In the genomic region with DNA sequence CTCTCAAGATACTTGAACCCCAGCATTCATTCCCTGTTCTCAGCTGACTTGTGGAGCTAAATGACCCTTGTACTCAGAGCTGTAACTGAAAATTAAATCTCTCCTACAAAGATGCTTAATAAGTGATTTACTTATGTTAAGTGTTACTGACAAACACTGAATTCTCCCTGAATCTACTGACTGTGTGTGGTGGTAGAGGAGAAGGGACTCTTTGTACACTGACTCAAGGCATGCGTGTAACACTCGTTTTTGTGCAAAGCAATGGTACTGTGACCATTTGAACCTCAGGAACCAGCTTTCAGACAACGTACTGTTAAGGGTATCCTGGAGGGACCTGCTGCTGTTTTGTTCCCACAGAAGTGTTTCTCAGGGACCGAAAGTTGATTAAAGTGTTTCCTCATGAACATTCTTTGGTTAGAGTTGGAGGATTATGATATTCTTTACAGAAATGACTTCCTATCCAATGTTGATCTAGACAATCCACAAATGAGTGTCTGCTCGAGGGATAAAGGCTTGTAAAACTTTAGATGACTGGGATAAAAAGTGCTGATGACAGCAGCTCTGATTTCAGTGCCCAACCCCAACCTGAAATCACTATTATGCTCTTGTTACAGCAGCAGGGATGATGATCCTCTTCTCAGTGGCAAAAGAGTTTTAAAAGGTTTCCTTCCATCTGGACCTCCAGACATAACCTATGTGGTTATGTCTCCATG, we compare ENCODE assay signal across 2 cellular contexts.
TF ChIP-seq lines count a peak whose summit lies in the region.

No MANE protein-coding gene starts in this region.

TF ChIP-seq in HEK293, 187 proteins besides CTCF, POLR2A, EP300 and RAD21 (continued from another document and continues in another):
- TF ChIP-seq ZBTB11 (tag by site-specific recombination; conservative IDR thresholded peaks at IDR 0.05; ENCODE audit: low read depth) (no peak), ZFP69B (tag by site-specific recombination; IDR thresholded peaks at IDR 0.05) (no peak), ZNF223 (tag by site-specific recombination; IDR thresholded peaks at IDR 0.05) (no peak), ZNF202 (tag by site-specific recombination; IDR thresholded peaks at IDR 0.05; ENCODE audit: borderline replicate concordance) (no peak), TRIM28 (IDR thresholded peaks at IDR 0.05; ENCODE audit: borderline replicate concordance, low read length) (peak; percentile 96), REST (tag by site-specific recombination; IDR thresholded peaks at IDR 0.05) (no peak), ZNF341 (tag by site-specific recombination; IDR thresholded peaks at IDR 0.05; ENCODE audit: low read depth) (no peak)
- TF ChIP-seq, protein P1, sequence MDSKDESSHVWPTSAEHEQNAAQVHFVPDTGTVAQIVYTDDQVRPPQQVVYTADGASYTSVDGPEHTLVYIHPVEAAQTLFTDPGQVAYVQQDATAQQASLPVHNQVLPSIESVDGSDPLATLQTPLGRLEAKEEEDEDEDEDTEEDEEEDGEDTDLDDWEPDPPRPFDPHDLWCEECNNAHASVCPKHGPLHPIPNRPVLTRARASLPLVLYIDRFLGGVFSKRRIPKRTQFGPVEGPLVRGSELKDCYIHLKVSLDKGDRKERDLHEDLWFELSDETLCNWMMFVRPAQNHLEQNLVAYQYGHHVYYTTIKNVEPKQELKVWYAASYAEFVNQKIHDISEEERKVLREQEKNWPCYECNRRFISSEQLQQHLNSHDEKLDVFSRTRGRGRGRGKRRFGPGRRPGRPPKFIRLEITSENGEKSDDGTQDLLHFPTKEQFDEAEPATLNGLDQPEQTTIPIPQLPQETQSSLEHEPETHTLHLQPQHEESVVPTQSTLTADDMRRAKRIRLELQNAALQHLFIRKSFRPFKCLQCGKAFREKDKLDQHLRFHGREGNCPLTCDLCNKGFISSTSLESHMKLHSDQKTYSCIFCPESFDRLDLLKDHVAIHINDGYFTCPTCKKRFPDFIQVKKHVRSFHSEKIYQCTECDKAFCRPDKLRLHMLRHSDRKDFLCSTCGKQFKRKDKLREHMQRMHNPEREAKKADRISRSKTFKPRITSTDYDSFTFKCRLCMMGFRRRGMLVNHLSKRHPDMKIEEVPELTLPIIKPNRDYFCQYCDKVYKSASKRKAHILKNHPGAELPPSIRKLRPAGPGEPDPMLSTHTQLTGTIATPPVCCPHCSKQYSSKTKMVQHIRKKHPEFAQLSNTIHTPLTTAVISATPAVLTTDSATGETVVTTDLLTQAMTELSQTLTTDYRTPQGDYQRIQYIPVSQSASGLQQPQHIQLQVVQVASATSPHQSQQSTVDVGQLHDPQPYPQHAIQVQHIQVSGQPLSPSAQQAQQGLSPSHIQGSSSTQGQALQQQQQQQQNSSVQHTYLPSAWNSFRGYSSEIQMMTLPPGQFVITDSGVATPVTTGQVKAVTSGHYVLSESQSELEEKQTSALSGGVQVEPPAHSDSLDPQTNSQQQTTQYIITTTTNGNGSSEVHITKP (tag by site-specific recombination; IDR thresholded peaks at IDR 0.05): no peak

TF ChIP-seq in GM23338, 12 proteins besides CTCF, POLR2A, EP300 and RAD21 (continued from another document):
- TF ChIP-seq, protein P2, sequence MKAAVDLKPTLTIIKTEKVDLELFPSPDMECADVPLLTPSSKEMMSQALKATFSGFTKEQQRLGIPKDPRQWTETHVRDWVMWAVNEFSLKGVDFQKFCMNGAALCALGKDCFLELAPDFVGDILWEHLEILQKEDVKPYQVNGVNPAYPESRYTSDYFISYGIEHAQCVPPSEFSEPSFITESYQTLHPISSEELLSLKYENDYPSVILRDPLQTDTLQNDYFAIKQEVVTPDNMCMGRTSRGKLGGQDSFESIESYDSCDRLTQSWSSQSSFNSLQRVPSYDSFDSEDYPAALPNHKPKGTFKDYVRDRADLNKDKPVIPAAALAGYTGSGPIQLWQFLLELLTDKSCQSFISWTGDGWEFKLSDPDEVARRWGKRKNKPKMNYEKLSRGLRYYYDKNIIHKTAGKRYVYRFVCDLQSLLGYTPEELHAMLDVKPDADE (IDR thresholded peaks at IDR 0.05): no peak
- no peak for TF ChIP-seq ZNF114 (CRISPR knock-in tag; IDR thresholded peaks at IDR 0.05)
- no peak for TF ChIP-seq CREB1 (CRISPR knock-in tag; IDR thresholded peaks at IDR 0.05; ENCODE audit: low read depth)
- no peak for TF ChIP-seq STAT1 (IDR thresholded peaks at IDR 0.05; ENCODE audit: unreplicated experiment)
